23 cellular contexts compared by ENCODE assay signal in the genomic region with DNA sequence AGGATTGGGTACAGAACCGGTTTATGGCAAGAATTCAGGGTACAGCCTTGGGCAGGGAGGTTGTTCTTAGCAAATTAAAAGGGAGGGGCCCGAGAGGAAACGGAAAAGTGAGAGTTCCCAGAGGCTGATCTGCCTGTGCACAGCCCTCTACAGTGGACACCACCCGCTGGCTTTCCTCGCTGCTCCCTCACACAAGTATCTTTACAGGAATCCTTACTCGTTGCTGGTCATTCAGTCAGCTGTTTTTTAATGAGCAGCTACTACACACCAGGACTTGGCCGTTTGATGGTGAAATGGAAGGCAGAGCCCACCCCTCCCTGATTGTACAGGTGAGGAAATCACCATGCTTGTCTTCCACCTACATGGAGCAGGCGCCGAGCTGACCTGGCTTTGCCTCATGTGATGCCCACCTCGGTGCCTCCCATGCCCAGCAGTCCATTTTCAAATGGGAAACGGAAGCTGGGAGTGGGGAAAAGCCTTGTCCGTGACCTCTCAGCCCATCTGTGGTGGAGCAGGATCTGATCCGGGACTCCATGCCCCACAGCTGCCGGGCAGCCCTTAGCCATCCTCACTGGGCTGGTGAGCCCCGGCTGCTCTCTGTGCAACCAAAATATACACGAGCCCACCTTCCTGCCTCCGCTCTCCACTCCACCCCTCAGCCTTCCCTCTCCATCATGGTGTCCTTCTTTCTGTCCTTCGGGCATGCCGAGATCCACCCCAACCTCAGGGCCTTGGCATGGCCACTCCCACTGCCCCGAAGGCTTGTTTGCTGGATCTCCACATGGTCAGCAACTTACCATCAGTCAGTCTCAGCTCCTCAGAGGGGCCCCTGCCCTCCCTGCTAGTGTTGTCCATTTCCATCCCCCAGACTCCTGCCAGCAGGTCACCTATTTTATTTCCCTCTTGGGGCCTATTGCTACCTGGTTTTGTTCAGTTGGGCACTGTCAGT. TPM values are rescaled to one million over a fixed set of nuclear protein-coding genes. Genes with fewer than 3 reads are reported as not detected.
"Had no signal": no experiment of that assay in that cellular context is flagged by ENCODE, and none has a peak within 500 bp of the region (broad histone marks: within the 10 kb centered on the region; RNA-seq: fewer than 3 reads in every experiment).

No MANE protein-coding gene starts in this region.

- H3K27ac ChIP-seq: adrenal gland, colonic mucosa, esophagus squamous epithelium, gastrocnemius medialis, heart left ventricle, neutrophil, pancreas, stomach, transverse colon, vagina had no signal

- H3K36me3 ChIP-seq: adrenal gland, colonic mucosa, esophagus squamous epithelium, gastrocnemius medialis, heart left ventricle, neutrophil, pancreas, stomach, transverse colon, vagina had no signal

- H3K27me3 ChIP-seq: adrenal gland, colonic mucosa, pancreas, transverse colon, vagina had no signal

- H3K9me3 ChIP-seq: adrenal gland, colonic mucosa, esophagus squamous epithelium, gastrocnemius medialis, heart left ventricle, neutrophil, pancreas, stomach, transverse colon, vagina had no signal

- FAIRE-seq: astrocyte, keratinocyte, pancreas, small intestine had no signal

- H3K4me1 ChIP-seq: adrenal gland, colonic mucosa, gastrocnemius medialis, pancreas, transverse colon, vagina had no signal

- H3K4me3 ChIP-seq: adrenal gland, colonic mucosa, esophagus squamous epithelium, gastrocnemius medialis, heart left ventricle, pancreas, stomach, transverse colon, vagina had no signal

- DNase-seq: activated T-cell treated with anti-CD3 and anti-CD28 coated beads, Interleukin-2, amount 50 U/mL, for 24 hours; colonic mucosa; esophagus squamous epithelium; gastrocnemius medialis; heart left ventricle; right cardiac atrium; small intestine; stimulated activated CD4-positive, alpha-beta T cell treated with anti-CD3 and anti-CD28 coated beads, Interleukin-15, amount 100 ng/mL, for 24 hours; stomach; T-helper 1 cell; T-helper 9 cell; transverse colon had no signal

- ATAC-seq: activated T-helper 17 cell treated with anti-CD3 and anti-CD28 coated beads, Interleukin-2, amount 50 U/mL, for 72 hours; gastrocnemius medialis; left lobe of liver; naive thymus-derived CD8-positive, alpha-beta T cell; pancreas; stimulated activated memory B cell treated with anti-CD40 and anti-IgM and Interleukin-4, amounts not matched to agents 10 μg/mL and 1 μg/mL and 100 μg/mL, for 72 hours; WTC11 had no signal

RNA-seq across cellular contexts. Expression of a gene that starts 33.3 kb away (rescaled TPM):
- polyA plus RNA-seq: keratinocyte; naive thymus-derived CD8-positive, alpha-beta T cell had no signal
